9 cellular contexts compared by ENCODE assay signal in the genomic region with DNA sequence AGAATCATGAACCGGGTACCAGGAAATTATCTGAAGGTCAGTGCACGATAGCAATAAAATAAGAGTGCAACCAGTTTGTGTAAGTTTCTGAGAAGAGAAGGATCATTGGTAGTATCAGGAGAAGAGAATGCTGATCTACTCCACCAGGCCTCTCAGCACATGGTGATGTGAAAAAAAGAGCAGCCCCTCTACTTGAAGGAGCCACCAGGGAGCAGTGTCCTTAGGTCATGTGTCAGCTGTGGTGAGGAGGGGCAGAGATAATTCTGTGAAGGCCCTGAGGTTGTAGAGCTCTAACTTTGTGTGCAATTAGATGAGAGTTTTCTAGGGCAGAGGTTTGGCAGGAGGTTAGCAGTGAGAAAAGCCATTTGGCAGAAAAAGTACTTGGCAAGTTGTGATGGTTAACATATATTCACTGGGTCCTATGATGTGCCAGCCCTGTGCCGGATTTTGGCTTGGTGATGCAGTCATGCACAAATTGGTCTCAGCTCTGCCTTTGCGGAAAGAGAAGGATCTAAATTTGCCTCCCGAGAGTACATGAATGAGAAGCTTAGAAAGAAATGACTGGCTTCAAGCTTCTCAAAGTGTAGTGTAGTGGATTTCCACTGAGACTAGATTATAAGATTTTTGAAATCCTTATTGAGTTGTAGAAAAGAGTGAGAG.
DNase-seq lines count a peak whose midpoint lies in the region; ATAC-seq and TF ChIP-seq lines count a peak whose summit lies in the region.
"Had no signal": no experiment of that assay in that cellular context is flagged by ENCODE, and none has a peak within 500 bp of the region (broad histone marks: within the 10 kb centered on the region; RNA-seq: fewer than 3 reads in every experiment).

No MANE protein-coding gene starts in this region.

- H3K4me3 ChIP-seq in DND-41 (ENCODE audit: low read depth in 1 of 2, low read length in 2 of 2): no peak overlapping the region

- H3K27me3 ChIP-seq in DND-41 (ENCODE audit: insufficient read depth, low read length, poor library complexity): no peaks in the 10 kb centered on the region

- H3K27ac ChIP-seq in DND-41 (ENCODE audit: low read length): no peak overlapping the region

- no peak overlapping the region for H3K4me2 ChIP-seq in DND-41 (ENCODE audit: insufficient read depth, low read length)

- no peak overlapping the region for H3K9ac ChIP-seq in DND-41 (ENCODE audit: low read depth, low read length)

- no peaks in the 10 kb centered on the region for H3K9me3 ChIP-seq in DND-41 (ENCODE audit: insufficient read depth, low read length, severe bottlenecking)

- H3K4me1 ChIP-seq in DND-41 (ENCODE audit: insufficient read depth, low read length): no peaks in the 10 kb centered on the region

- H2AFZ ChIP-seq in DND-41 (ENCODE audit: low read depth, low read length): no peak overlapping the region

- no peaks in the 10 kb centered on the region for H3K79me2 ChIP-seq in DND-41 (ENCODE audit: insufficient read depth, low read length)

- TF ChIP-seq CTCF in DND-41 (IDR thresholded peaks at IDR 0.05; ENCODE audit: borderline replicate concordance, extremely low read depth, low read length, poor library complexity, severe bottlenecking): peak; percentile 35

- DNase-seq in DND-41: no peak
- peak; percentile 26 for DNase-seq in OCI-M1 (lab: John Stamatoyannopoulos, UW)
- no peak for DNase-seq in central memory CD4-positive, alpha-beta T cell
- no peak for DNase-seq in retina
- no peak for DNase-seq in NCI-H1436 treated with DMSO at 0.1 percent for 48 hours (lab: John Stamatoyannopoulos, UW)
- no peak for DNase-seq in NCI-H2107 (lab: John Stamatoyannopoulos, UW)
- DNase-seq: NCI-H2171 had no signal

- ATAC-seq in DND-41 (ENCODE audit: insufficient read depth, low read depth) (peak; percentile 64; the same call in 1 of the 3 replicates), GM19351 (IDR thresholded peaks at IDR 0.05; ENCODE audit: unreplicated experiment) (peak; percentile 93), HG02973 (IDR thresholded peaks at IDR 0.05; ENCODE audit: unreplicated experiment) (peak; percentile 91)

- no peaks in the 10 kb centered on the region for H3K36me3 ChIP-seq in DND-41 (ENCODE audit: insufficient read depth, low read length)

- no peaks in the 10 kb centered on the region for H4K20me1 ChIP-seq in DND-41 (ENCODE audit: insufficient read depth, low read length)
